In genomic region chr7:103524042-103524907, GRCh38 we compare ENCODE assay signal across 9 cellular contexts.
DNase-seq lines count a peak whose midpoint lies in the region; ATAC-seq, FAIRE-seq and TF ChIP-seq lines count a peak whose summit lies in the region.
"Had no signal": no experiment of that assay in that cellular context is flagged by ENCODE, and none has a peak within 500 bp of the region (broad histone marks: within the 10 kb centered on the region; RNA-seq: fewer than 3 reads in every experiment).

No MANE protein-coding gene starts in this region.

- DNase-seq in AG04450 (ENCODE audit: low read depth, low spot score) (peak; percentile 29), GM23248 (peak; percentile 50), RCC 7860 (ENCODE audit: low spot score) (peak; percentile 18), foreskin keratinocyte (peak; percentile 1 to 19), small intestine (peak; percentile 6), NCI-H524 treated with DMSO at 0.1 percent for 48 hours (lab: John Stamatoyannopoulos, UW) (no peak)
- DNase-seq in activated CD4-positive, alpha-beta T cell treated with anti-CD3 and anti-CD28 coated beads, Interleukin-2, amount 10 ng/mL, durations not matched to agents 24 days and 14 days: no peak

- H3K4me1 ChIP-seq in GM23248 (ENCODE audit: insufficient read depth) (no peaks in the 10 kb centered on the region), foreskin keratinocyte (no peaks in the 10 kb centered on the region), small intestine (ENCODE audit: control insufficient read depth in 2 of 2, insufficient read depth in 1 of 2, low read depth in 1 of 2, low read length in 1 of 2) (no peaks in the 10 kb centered on the region)

- H3K9me2 ChIP-seq in GM23248 (ENCODE audit: insufficient read depth): no peaks in the 10 kb centered on the region

- no peaks in the 10 kb centered on the region for H3K27me3 ChIP-seq in AG04450 (ENCODE audit: control insufficient read depth, insufficient read depth, low read length)
- H3K27me3 ChIP-seq in GM23248 (replicated peaks; ENCODE audit: insufficient read depth): no peaks in the 10 kb centered on the region
- no peaks in the 10 kb centered on the region for H3K27me3 ChIP-seq in foreskin keratinocyte
- H3K27me3 ChIP-seq in small intestine (ENCODE audit: control insufficient read depth in 2 of 2, insufficient read depth in 2 of 2, low read length in 2 of 2): peaks cover 0 to 3% of the 10 kb centered on the region in 2 donors

- intact Hi-C loops in activated CD4-positive, alpha-beta T cell treated with anti-CD3 and anti-CD28 coated beads, Interleukin-2, amount 10 ng/mL, durations not matched to agents 24 days and 14 days (cut with micrococcal nuclease): no loop called here

- H3K9me3 ChIP-seq in AG04450 (ENCODE audit: control insufficient read depth, insufficient read depth, low read length) (no peaks in the 10 kb centered on the region), GM23248 (ENCODE audit: low read depth) (no peaks in the 10 kb centered on the region), small intestine (ENCODE audit: control insufficient read depth, low read depth) (no peaks in the 10 kb centered on the region)

- H3K36me3 ChIP-seq in GM23248 (ENCODE audit: low read depth) (no peaks in the 10 kb centered on the region), small intestine (ENCODE audit: control insufficient read depth in 2 of 2, insufficient read depth in 2 of 2, low read length in 2 of 2) (no peaks in the 10 kb centered on the region)

- H3K27ac Mint-ChIP-seq in activated CD4-positive, alpha-beta T cell treated with anti-CD3 and anti-CD28 coated beads, Interleukin-2, amount 10 ng/mL, durations not matched to agents 24 days and 14 days: no peak overlapping the region

- H2AFZ ChIP-seq in GM23248: peak overlapping the region; percentile 70

- H3K9ac ChIP-seq in GM23248: no peak overlapping the region

- H3F3A ChIP-seq in GM23248 (ENCODE audit: insufficient read depth): no peaks in the 10 kb centered on the region

- POLR2A ChIA-PET in AG04450 (lab: Yijun Ruan, JAX): no interaction called here

- WGBS in GM23248 (ENCODE audit: low coverage in 1 of 2, low lambda C conversion rate in 2 of 2, missing lambda C conversion rate in 2 of 2), 2 experiments: 25 to 26% methylated on average over 9 of the region's 9 CpGs
- 29 to 35% (median 34%) methylated on average over 9 of the region's 9 CpGs for WGBS in small intestine, 3 donors

- ATAC-seq in foreskin keratinocyte: peak; percentile 23
- no peak for ATAC-seq in HG03139 (IDR thresholded peaks at IDR 0.05; ENCODE audit: unreplicated experiment)

- CTCF ChIA-PET in AG04450 (lab: Charles Lee): interaction anchor here (0.6 to 3.3 kb wide), 24 partner anchors 8 to 744 kb away, joined by 3 to 24 read pairs (median 3); no protein-coding TSS in a partner anchor

- no peak overlapping the region for H3K4me3 Mint-ChIP-seq in activated CD4-positive, alpha-beta T cell treated with anti-CD3 and anti-CD28 coated beads, Interleukin-2, amount 10 ng/mL, durations not matched to agents 24 days and 14 days

- H3K27ac ChIP-seq in AG04450 (ENCODE audit: low read depth, low read length) (no peak overlapping the region), GM23248 (no peak overlapping the region), foreskin keratinocyte (no peak overlapping the region), small intestine (ENCODE audit: low read depth in 1 of 2, low read length in 1 of 2) (no peak overlapping the region)

- no peaks in the 10 kb centered on the region for H3K9me3 Mint-ChIP-seq in activated CD4-positive, alpha-beta T cell treated with anti-CD3 and anti-CD28 coated beads, Interleukin-2, amount 10 ng/mL, durations not matched to agents 24 days and 14 days

- FAIRE-seq in RCC 7860 (lab: Jason Lieb, UNC): peak; percentile 26
- FAIRE-seq in small intestine (lab: Jason Lieb, UNC): no peak
- FAIRE-seq: colon had no signal

- H3K4me3 ChIP-seq in AG04450 (ENCODE audit: low read depth, low read length) (no peak overlapping the region), GM23248 (peak overlapping the region; percentile 32), small intestine (ENCODE audit: low read depth in 1 of 2, low read length in 2 of 2) (no peak overlapping the region)

- H3K27me3 Mint-ChIP-seq in activated CD4-positive, alpha-beta T cell treated with anti-CD3 and anti-CD28 coated beads, Interleukin-2, amount 10 ng/mL, durations not matched to agents 24 days and 14 days: peaks cover 5% of the 10 kb centered on the region

- H4K20me1 ChIP-seq in GM23248 (ENCODE audit: insufficient read depth): no peaks in the 10 kb centered on the region

- H3K4me1 Mint-ChIP-seq in activated CD4-positive, alpha-beta T cell treated with anti-CD3 and anti-CD28 coated beads, Interleukin-2, amount 10 ng/mL, durations not matched to agents 24 days and 14 days: no peaks in the 10 kb centered on the region

- peak overlapping the region; percentile 54 for H3K4me2 ChIP-seq in GM23248 (ENCODE audit: unreplicated experiment)

- in situ Hi-C loops in GM23248 (cut with MboI): no loop called here

- TF ChIP-seq CTCF in AG04450 (IDR thresholded peaks at IDR 0.05; ENCODE audit: low read depth, low read length): peak; percentile 66
- TF ChIP-seq CTCF in foreskin keratinocyte (conservative IDR thresholded peaks at IDR 0.05): peak; percentile 61

- H3K79me2 ChIP-seq in GM23248 (ENCODE audit: insufficient read depth): no peaks in the 10 kb centered on the region

- no peaks in the 10 kb centered on the region for H3K36me3 Mint-ChIP-seq in activated CD4-positive, alpha-beta T cell treated with anti-CD3 and anti-CD28 coated beads, Interleukin-2, amount 10 ng/mL, durations not matched to agents 24 days and 14 days (ENCODE audit: low read depth)

Comparison
In these comparisons a context has a peak if more than half of its experiments do, and no peak if none do; other contexts are left out.
1. DNase-seq: peak in AG04450 (single experiment), GM23248 (single experiment), RCC 7860 (single experiment), foreskin keratinocyte (2 of 2) and small intestine (single experiment); none in activated CD4-positive, alpha-beta T cell treated with anti-CD3 and anti-CD28 coated beads, Interleukin-2, amount 10 ng/mL, durations not matched to agents 24 days and 14 days (single experiment) and NCI-H524 treated with DMSO at 0.1 percent for 48 hours (single experiment).